In genomic region chr12:50249464-50250229, GRCh38 we compare ENCODE assay signal across 13 cellular contexts. TPM values are rescaled to one million over a fixed set of nuclear protein-coding genes. Genes with fewer than 3 reads are reported as not detected.
A peak's percentile ranks its signal among the peaks of the same experiment; 100 is the strongest.
DNase-seq lines count a peak whose midpoint lies in the region; ATAC-seq, FAIRE-seq and TF ChIP-seq lines count a peak whose summit lies in the region.
"Had no signal": no experiment of that assay in that cellular context is flagged by ENCODE, and none has a peak within 500 bp of the region (broad histone marks: within the 10 kb centered on the region; RNA-seq: fewer than 3 reads in every experiment).

No MANE protein-coding gene starts in this region.

- peak overlapping the region; percentile 54 for H3K4me2 ChIP-seq in keratinocyte (ENCODE audit: control insufficient read depth, extremely low read depth, insufficient read depth, low read depth, low read length)

- H3K4me3 Mint-ChIP-seq in activated CD4-positive, alpha-beta T cell treated with anti-CD3 and anti-CD28 coated beads for 36 hours: no peak overlapping the region
- H3K4me3 Mint-ChIP-seq in activated T-helper 17 cell treated with anti-CD3 and anti-CD28 coated beads, Interleukin-2, amount 50 U/mL, for 72 hours: no peak overlapping the region
- H3K4me3 Mint-ChIP-seq: CD8-positive, alpha-beta memory T cell had no signal

- H3K27me3 Mint-ChIP-seq in activated CD4-positive, alpha-beta T cell treated with anti-CD3 and anti-CD28 coated beads for 36 hours: no peaks in the 10 kb centered on the region
- H3K27me3 Mint-ChIP-seq in activated T-helper 17 cell treated with anti-CD3 and anti-CD28 coated beads, Interleukin-2, amount 50 U/mL, for 72 hours: no peaks in the 10 kb centered on the region

- H3K4me1 Mint-ChIP-seq in activated CD4-positive, alpha-beta T cell treated with anti-CD3 and anti-CD28 coated beads for 36 hours: peaks cover 69% of the 10 kb centered on the region
- peaks cover 30% of the 10 kb centered on the region for H3K4me1 Mint-ChIP-seq in activated T-helper 17 cell treated with anti-CD3 and anti-CD28 coated beads, Interleukin-2, amount 50 U/mL, for 72 hours

- peak overlapping the region; percentile 19 for H3K9ac ChIP-seq in keratinocyte (ENCODE audit: control insufficient read depth, extremely low read depth, insufficient read depth, low read length)

- H3K9me3 ChIP-seq in keratinocyte (ENCODE audit: control insufficient read depth, low read depth, low read length) (no peaks in the 10 kb centered on the region), thoracic aorta (no peaks in the 10 kb centered on the region)
- H3K9me3 ChIP-seq: SJSA1 had no signal

- peaks cover 5% of the 10 kb centered on the region for H3K79me2 ChIP-seq in keratinocyte (ENCODE audit: control insufficient read depth, insufficient read depth, low read length)

- H2AFZ ChIP-seq in keratinocyte (ENCODE audit: control insufficient read depth, low read length): peak overlapping the region; percentile 54

- H3K4me3 ChIP-seq in keratinocyte (ENCODE audit: control insufficient read depth in 2 of 3, extremely low read depth in 1 of 3, insufficient read depth in 2 of 3, low read depth in 1 of 3, low read length in 3 of 3) (peak overlapping the region in 2 of 3 experiments; percentile 25 to 36), thoracic aorta (no peak overlapping the region)
- H3K4me3 ChIP-seq: SJSA1 had no signal

- no peak overlapping the region for H3K27ac Mint-ChIP-seq in activated CD4-positive, alpha-beta T cell treated with anti-CD3 and anti-CD28 coated beads for 36 hours
- no peak overlapping the region for H3K27ac Mint-ChIP-seq in activated T-helper 17 cell treated with anti-CD3 and anti-CD28 coated beads, Interleukin-2, amount 50 U/mL, for 72 hours

- intact Hi-C loops in activated CD4-positive, alpha-beta T cell treated with anti-CD3 and anti-CD28 coated beads for 36 hours (cut with DNase I, micrococcal nuclease): loop anchor here in 1 of 2 experiments (5.0 kb wide), 2 partner anchors 37 to 62 kb away; no protein-coding TSS in a partner anchor

- CTCF ChIA-PET in activated CD4-positive, alpha-beta T cell treated with anti-CD3 and anti-CD28 coated beads for 36 hours (lab: Charles Lee): interaction anchor here (0.7 kb wide), 1 partner anchor 59 kb away, joined by 3 read pairs; no protein-coding TSS in a partner anchor

- FAIRE-seq in keratinocyte (lab: Jason Lieb, UNC): peak; percentile 69

- H3K27ac ChIP-seq in keratinocyte (ENCODE audit: control insufficient read depth, insufficient read depth, low read length): peak overlapping the region; percentile 51
- H3K27ac ChIP-seq in thoracic aorta: peak overlapping the region; percentile 41 to 44
- H3K27ac ChIP-seq: 22Rv1, SJSA1 had no signal

- POLR2A ChIA-PET in activated CD4-positive, alpha-beta T cell treated with anti-CD3 and anti-CD28 coated beads for 36 hours (lab: Charles Lee): no interaction called here

- no peak for ATAC-seq in activated CD4-positive, alpha-beta T cell treated with anti-CD3 and anti-CD28 coated beads for 36 hours
- peak; percentile 9 for ATAC-seq in activated T-helper 17 cell treated with anti-CD3 and anti-CD28 coated beads, Interleukin-2, amount 50 U/mL, for 72 hours (replicated peaks)
- ATAC-seq in thoracic aorta (ENCODE audit: insufficient number of reproducible peaks, low FRiP score, low read depth): no peak
- ATAC-seq in GM19463 (IDR thresholded peaks at IDR 0.05; ENCODE audit: unreplicated experiment): no peak
- ATAC-seq in GM21367 (IDR thresholded peaks at IDR 0.05; ENCODE audit: unreplicated experiment): no peak

- H3K4me1 ChIP-seq in keratinocyte (ENCODE audit: control insufficient read depth, extremely low read depth, insufficient read depth, low read length) (peaks cover 64% of the 10 kb centered on the region), thoracic aorta (ENCODE audit: control insufficient read depth in 1 of 2, low read depth in 2 of 2) (peaks cover 33 to 79% of the 10 kb centered on the region in 2 donors)

- DNase-seq in activated CD4-positive, alpha-beta T cell treated with anti-CD3 and anti-CD28 coated beads for 36 hours: peak; percentile 20
- no peak for DNase-seq in activated CD4-positive, alpha-beta T cell treated with anti-CD3 and anti-CD28 coated beads, Interleukin-2, amount 50 U/mL, for 4 hours
- DNase-seq in keratinocyte (ENCODE audit: low read depth, low spot score) (no peak), thoracic aorta (ENCODE audit: low spot score) (no peak), NCI-H2081 treated with DMSO at 0.1 percent for 48 hours (lab: John Stamatoyannopoulos, UW) (no peak)
- DNase-seq: activated CD8-positive, alpha-beta memory T cell treated with anti-CD3 and anti-CD28 coated beads, Interleukin-2, amount 50 U/mL, for 48 hours; CD8-positive, alpha-beta memory T cell; NCI-H1694 treated with DMSO at 0.1 percent for 48 hours had no signal

- no peaks in the 10 kb centered on the region for H3K9me1 ChIP-seq in keratinocyte (ENCODE audit: control insufficient read depth, extremely low read depth, insufficient read depth, low read length)

- no peaks in the 10 kb centered on the region for H3K9me3 Mint-ChIP-seq in activated CD4-positive, alpha-beta T cell treated with anti-CD3 and anti-CD28 coated beads for 36 hours (ENCODE audit: low read depth)
- H3K9me3 Mint-ChIP-seq in activated T-helper 17 cell treated with anti-CD3 and anti-CD28 coated beads, Interleukin-2, amount 50 U/mL, for 72 hours: no peaks in the 10 kb centered on the region
- H3K9me3 Mint-ChIP-seq: CD8-positive, alpha-beta memory T cell had no signal

- no peak for TF ChIP-seq CTCF in keratinocyte (optimal IDR thresholded peaks at IDR 0.05 in 1 of 3, IDR thresholded peaks at IDR 0.05 in 1 of 3, conservative IDR thresholded peaks at IDR 0.05 in 1 of 3; ENCODE audit: extremely low read depth in 1 of 3, insufficient read depth in 2 of 3, low read length in 3 of 3)
- no peak for TF ChIP-seq CTCF in thoracic aorta (IDR thresholded peaks at IDR 0.05)

- no peaks in the 10 kb centered on the region for H3K27me3 ChIP-seq in keratinocyte (ENCODE audit: control insufficient read depth, extremely low read depth, insufficient read depth, low read length)
- no peaks in the 10 kb centered on the region for H3K27me3 ChIP-seq in thoracic aorta (replicated peaks; ENCODE audit: insufficient read depth)
- H3K27me3 ChIP-seq: SJSA1 had no signal

- no peaks in the 10 kb centered on the region for H3K36me3 ChIP-seq in keratinocyte (ENCODE audit: control insufficient read depth in 2 of 2, extremely low read depth in 1 of 2, insufficient read depth in 2 of 2, low read length in 2 of 2)
- H3K36me3 ChIP-seq in thoracic aorta: peaks cover 3% of the 10 kb centered on the region
- H3K36me3 ChIP-seq: SJSA1 had no signal

- H3K36me3 Mint-ChIP-seq in activated CD4-positive, alpha-beta T cell treated with anti-CD3 and anti-CD28 coated beads for 36 hours (ENCODE audit: low read depth): peaks cover 11% of the 10 kb centered on the region
- peaks cover 6% of the 10 kb centered on the region for H3K36me3 Mint-ChIP-seq in activated T-helper 17 cell treated with anti-CD3 and anti-CD28 coated beads, Interleukin-2, amount 50 U/mL, for 72 hours (ENCODE audit: low read depth)

- dilution Hi-C loops in keratinocyte (cut with MboI; ENCODE audit: extremely low pct_ligation_motif_present, low sequenced_read_pairs): no loop called here

- H4K20me1 ChIP-seq in keratinocyte (ENCODE audit: control insufficient read depth, extremely low read depth, insufficient read depth, low read length): no peaks in the 10 kb centered on the region

RNA-seq across cellular contexts. Expression of gene LIMA1, which starts 33.7 kb away (rescaled TPM):
- 10 to 100 TPM; 69.7 to 90.4 TPM for total RNA-seq in activated CD4-positive, alpha-beta T cell treated with anti-CD3 and anti-CD28 coated beads for 36 hours
- 10 to 100 TPM; 61.8 to 65.7 TPM for total RNA-seq in activated T-helper 17 cell treated with anti-CD3 and anti-CD28 coated beads, Interleukin-2, amount 50 U/mL, for 72 hours
- polyA plus RNA-seq in keratinocyte: 449 to 510 TPM (median 483 TPM) in 3 replicates
- polyA plus RNA-seq in keratinocyte (2011; ENCODE audit: low read depth): 194 TPM
- 326 and 472 TPM in 2 replicates for polyA plus RNA-seq in keratinocyte (2011; cell fraction: cytosol; rRNA removed)
- polyA plus RNA-seq in keratinocyte (2011; cell fraction: nucleus; rRNA removed): 474 and 535 TPM in 2 replicates
- 163 and 398 TPM in 2 replicates for polyA plus RNA-seq in keratinocyte (2012; ENCODE audit: low replicate concordance)
- polyA minus RNA-seq in keratinocyte: 308 to 427 TPM (median 376 TPM) in 3 replicates
- 273 TPM for polyA minus RNA-seq in keratinocyte (2011; cell fraction: cytosol; rRNA and poly(A)+ RNA removed)
- 227 and 490 TPM in 2 replicates for polyA minus RNA-seq in keratinocyte (2011; cell fraction: nucleus; rRNA and poly(A)+ RNA removed)
- 100 to 1,000 TPM; 103 to 194 TPM for total RNA-seq in thoracic aorta
